ENCODE assay signal across 30 cellular contexts in the genomic region with DNA sequence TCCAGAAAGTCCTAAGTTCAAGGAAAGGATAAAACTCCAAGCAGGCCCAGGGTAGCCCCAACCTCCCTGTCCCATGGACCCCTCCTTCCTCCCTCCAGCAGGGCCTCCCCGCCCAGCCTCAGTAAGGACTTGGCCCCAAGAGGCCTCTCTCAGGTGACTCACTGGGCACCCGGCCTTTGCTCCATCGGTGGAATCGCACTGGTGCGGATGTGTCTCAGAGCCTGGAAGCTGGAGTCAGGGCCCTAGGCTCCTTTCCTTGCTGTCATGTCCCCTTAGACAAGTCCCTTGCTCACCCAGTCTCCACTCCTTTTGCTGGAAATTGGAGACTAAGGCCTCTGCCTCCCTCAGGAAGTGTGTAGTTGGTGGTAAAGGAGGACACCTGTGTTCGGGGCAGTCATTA.
"Had no signal": no experiment of that assay in that cellular context is flagged by ENCODE, and none has a peak within 500 bp of the region (broad histone marks: within the 10 kb centered on the region; RNA-seq: fewer than 3 reads in every experiment).

No MANE protein-coding gene starts in this region.

- H3K4me1 ChIP-seq: body of pancreas, breast epithelium had no signal

- H3K27ac ChIP-seq: adrenal gland, body of pancreas, brain microvascular endothelial cell, breast epithelium, VCaP had no signal

- DNase-seq: activated B cell treated with CpG ODN at 0.5 μM for 24 hours; activated CD4-positive, alpha-beta memory T cell treated with anti-CD3 and anti-CD28 coated beads for 36 hours; activated CD4-positive, alpha-beta T cell treated with anti-CD3 and anti-CD28 coated beads for 4 hours; activated CD4-positive, alpha-beta T cell treated with anti-CD3 and anti-CD28 coated beads, Interleukin-2, amount 50 U/mL, for 1 hour; activated CD4-positive, alpha-beta T cell treated with anti-CD3 and anti-CD28 coated beads, Interleukin-2, amount 50 U/mL, for 4 hours; activated CD4-positive, CD25-positive, alpha-beta regulatory T cell treated with anti-CD3 and anti-CD28 coated beads, Interleukin-2, amount 50 U/mL, for 72 hours; activated CD8-positive, alpha-beta memory T cell treated with anti-CD3 and anti-CD28 coated beads, Interleukin-2, amount 50 U/mL, for 4 hours; activated CD8-positive, alpha-beta T cell treated with anti-CD3 and anti-CD28 coated beads for 36 hours; activated effector memory CD4-positive, alpha-beta T cell treated with anti-CD3 and anti-CD28 coated beads, Interleukin-2, amount 50 U/mL, for 16 hours; activated gamma-delta T cell treated with Interleukin-2 at 50 U/mL for 16 hours; activated naive CD4-positive, alpha-beta T cell; activated naive CD4-positive, alpha-beta T cell treated with anti-CD3 and anti-CD28 coated beads for 36 hours; activated naive CD4-positive, alpha-beta T cell treated with anti-CD3 and anti-CD28 coated beads, Interleukin-2, amount 50 U/mL, for 16 hours; activated naive CD8-positive, alpha-beta T cell treated with anti-CD3 and anti-CD28 coated beads for 36 hours; activated T-cell treated with anti-CD3 and anti-CD28 coated beads for 4 hours; activated T-cell treated with anti-CD3 and anti-CD28 coated beads, Interleukin-2, amount 50 U/mL, for 1 hour; activated T-cell treated with anti-CD3 and anti-CD28 coated beads, Interleukin-2, amount 50 U/mL, for 4 hours; activated T-cell treated with anti-CD3 and anti-CD28 coated beads, Interleukin-2, amount 50 U/mL, for 72 hours; adrenal gland; amniotic stem cell; aorta; body of pancreas; brain microvascular endothelial cell; central memory CD4-positive, alpha-beta T cell; T-cell; T-helper 17 cell had no signal

- H3K27me3 ChIP-seq: adrenal gland, body of pancreas, brain microvascular endothelial cell, breast epithelium had no signal

- H3K4me3 ChIP-seq: adrenal gland, body of pancreas, breast epithelium had no signal

- ATAC-seq: activated CD8-positive, alpha-beta T cell treated with anti-CD3 and anti-CD28 coated beads for 36 hours; activated naive CD4-positive, alpha-beta T cell treated with anti-CD3 and anti-CD28 coated beads, Interleukin-2, amount 50 U/mL, for 72 hours; activated T-cell treated with anti-CD3 and anti-CD28 coated beads, Interleukin-2, amount 50 U/mL, for 4 hours; activated T-cell treated with anti-CD3 and anti-CD28 coated beads, Interleukin-2, amount 50 U/mL, for 72 hours; activated T-helper 17 cell treated with anti-CD3 and anti-CD28 coated beads, Interleukin-2, amount 50 U/mL, for 72 hours; body of pancreas; T-cell; T-helper 17 cell had no signal

- H3K9me3 ChIP-seq: adrenal gland had no signal

- H3K36me3 ChIP-seq: adrenal gland, brain microvascular endothelial cell, breast epithelium had no signal
